ENCODE assay signal across 13 cellular contexts in genomic region chr3:149977391-149977790, GRCh38. TPM values are rescaled to one million over a fixed set of nuclear protein-coding genes. Genes with fewer than 3 reads are reported as not detected.
DNase-seq lines count a peak whose midpoint lies in the region; ATAC-seq and TF ChIP-seq lines count a peak whose summit lies in the region.
"Had no signal": no experiment of that assay in that cellular context is flagged by ENCODE, and none has a peak within 500 bp of the region (broad histone marks: within the 10 kb centered on the region; RNA-seq: fewer than 3 reads in every experiment).

No MANE protein-coding gene starts in this region.

- no peak for ATAC-seq in GM21360 (IDR thresholded peaks at IDR 0.05; ENCODE audit: unreplicated experiment)
- ATAC-seq: Panc1 had no signal

- H3K9me2 ChIP-seq in SK-N-SH: no peaks in the 10 kb centered on the region

- DNase-seq in SK-N-SH (no peak), cardiac fibroblast (ENCODE audit: low read depth in 2 of 2) (peak; percentile 15 to 78), fibroblast of the conjunctiva (ENCODE audit: low read depth) (peak; percentile 48), NCI-H146 (lab: John Stamatoyannopoulos, UW) (no peak), smooth muscle cell (lab: John Stamatoyannopoulos, UW; ENCODE audit: unreplicated experiment) (no peak)
- DNase-seq: CD4-positive, CD25-positive, alpha-beta regulatory T cell; KBM-7; NCI-H1092; NCI-H1694 treated with DMSO at 0.1 percent for 48 hours; Right ventricle myocardium superior had no signal

- H3F3A ChIP-seq in SK-N-SH (replicated peaks; ENCODE audit: insufficient read depth): peaks cover 26% of the 10 kb centered on the region
- H3F3A ChIP-seq in smooth muscle cell (ENCODE audit: low read depth): no peaks in the 10 kb centered on the region

- CTCF ChIA-PET in SK-N-SH (lab: Yijun Ruan, JAX): interaction anchor here (0.7 to 1.3 kb wide), 4 partner anchors 10 to 207 kb away, joined by 3 to 8 read pairs (median 3); no protein-coding TSS in a partner anchor

- H3K4me1 ChIP-seq in SK-N-SH (ENCODE audit: control insufficient read depth in 1 of 2, insufficient read depth in 2 of 2, low read depth in 1 of 2, low read length in 1 of 2): peaks cover 0 to 5% of the 10 kb centered on the region in 2 experiments; a peak in 2 of 4 replicates
- peaks cover 3 to 11% (median 4%) of the 10 kb centered on the region in 3 donors for H3K4me1 ChIP-seq in skeletal muscle tissue (ENCODE audit: control insufficient read depth in 3 of 3, insufficient read depth in 3 of 3, low read length in 3 of 3)
- peaks cover 6% of the 10 kb centered on the region for H3K4me1 ChIP-seq in smooth muscle cell (ENCODE audit: low read depth)

- H3K4me3 ChIP-seq in SK-N-SH (ENCODE audit: low read depth in 2 of 2, low read length in 1 of 2) (no peak overlapping the region), cardiac fibroblast (replicated peaks in 1 of 2; ENCODE audit: low read depth in 2 of 2, low read length in 2 of 2) (no peak overlapping the region), skeletal muscle tissue (ENCODE audit: low read length in 3 of 3) (no peak overlapping the region), smooth muscle cell (no peak overlapping the region)

- H3K4me2 ChIP-seq in SK-N-SH: peak overlapping the region; percentile 1; the same call in 1 of the 2 replicates
- no peak overlapping the region for H3K4me2 ChIP-seq in smooth muscle cell

- TF ChIP-seq RAD21 in SK-N-SH (IDR thresholded peaks at IDR 0.05; ENCODE audit: low read length): no peak

- peaks cover 5% of the 10 kb centered on the region; the same call in 1 of the 2 replicates for H3K9me3 ChIP-seq in SK-N-SH
- no peaks in the 10 kb centered on the region for H3K9me3 ChIP-seq in skeletal muscle tissue (ENCODE audit: control insufficient read depth in 3 of 3, low read length in 3 of 3)
- H3K9me3 ChIP-seq in smooth muscle cell (replicated peaks; ENCODE audit: low read depth): no peaks in the 10 kb centered on the region

- H3K27me3 ChIP-seq in SK-N-SH (ENCODE audit: insufficient read depth): no peaks in the 10 kb centered on the region
- H3K27me3 ChIP-seq in skeletal muscle tissue (ENCODE audit: control insufficient read depth in 3 of 3, insufficient read depth in 3 of 3, low read length in 3 of 3): no peaks in the 10 kb centered on the region
- H3K27me3 ChIP-seq in smooth muscle cell (ENCODE audit: low read depth): no peaks in the 10 kb centered on the region

- H2AFZ ChIP-seq in SK-N-SH (ENCODE audit: low read depth): no peak overlapping the region
- no peak overlapping the region for H2AFZ ChIP-seq in smooth muscle cell (ENCODE audit: low read depth)

- POLR2A ChIA-PET in SK-N-SH (lab: Yijun Ruan, JAX): no interaction called here

- H3K36me3 ChIP-seq in SK-N-SH (replicated peaks in 1 of 2; ENCODE audit: control insufficient read depth in 1 of 2, insufficient read depth in 2 of 2, low read length in 1 of 2) (peaks cover 2 to 11% of the 10 kb centered on the region in 2 experiments), skeletal muscle tissue (ENCODE audit: control insufficient read depth in 3 of 3, insufficient read depth in 3 of 3, low read length in 3 of 3) (no peaks in the 10 kb centered on the region), smooth muscle cell (ENCODE audit: low read depth) (no peaks in the 10 kb centered on the region)

- H4K20me1 ChIP-seq in SK-N-SH (ENCODE audit: insufficient read depth) (no peaks in the 10 kb centered on the region), smooth muscle cell (ENCODE audit: low read depth) (no peaks in the 10 kb centered on the region)

- peak overlapping the region in 1 of 2 experiments; percentile 67; a peak in 3 of 4 replicates for H3K27ac ChIP-seq in SK-N-SH (ENCODE audit: low read depth in 2 of 2, low read length in 1 of 2)
- peak overlapping the region; percentile 63 for H3K27ac ChIP-seq in skeletal muscle tissue (ENCODE audit: low read depth, low read length)
- H3K27ac ChIP-seq in smooth muscle cell (ENCODE audit: low read depth): no peak overlapping the region

- peaks cover 13% of the 10 kb centered on the region for H3K79me2 ChIP-seq in SK-N-SH (ENCODE audit: insufficient read depth)
- peaks cover 3% of the 10 kb centered on the region for H3K79me2 ChIP-seq in smooth muscle cell (ENCODE audit: low read depth)

- H3K9ac ChIP-seq in SK-N-SH: no peak overlapping the region
- H3K9ac ChIP-seq in skeletal muscle tissue (ENCODE audit: low read depth in 1 of 3, low read length in 3 of 3): peak overlapping the region in 1 of 3 donors; percentile 26
- H3K9ac ChIP-seq in smooth muscle cell (ENCODE audit: low read depth): no peak overlapping the region

- 13% methylated on average over 2 of the region's 2 CpGs for WGBS in SK-N-SH (ENCODE audit: low lambda C conversion rate)
- 77% methylated on average over 2 of the region's 2 CpGs for WGBS in smooth muscle cell (ENCODE audit: low lambda C conversion rate)

- TF ChIP-seq CTCF in SK-N-SH (IDR thresholded peaks at IDR 0.05): no peak
- TF ChIP-seq CTCF in cardiac fibroblast (IDR thresholded peaks at IDR 0.05; ENCODE audit: low read depth, low read length): no peak
- no peak for TF ChIP-seq CTCF in smooth muscle cell (IDR thresholded peaks at IDR 0.05; ENCODE audit: borderline replicate concordance, insufficient read depth, poor library complexity, severe bottlenecking)

- peak in 1 of 2 experiments; percentile 54; a peak in 1 of 4 replicates for TF ChIP-seq EP300 in SK-N-SH (IDR thresholded peaks at IDR 0.05; ENCODE audit: borderline replicate concordance in 1 of 2, low read depth in 1 of 2, low read length in 1 of 2)

TF ChIP-seq in SK-N-SH, 30 proteins besides CTCF, POLR2A, EP300 and RAD21 (continues in another document):
- no peak for TF ChIP-seq FOXM1 (IDR thresholded peaks at IDR 0.05; ENCODE audit: low read depth)
- TF ChIP-seq JUND (IDR thresholded peaks at IDR 0.05): peak; percentile 21
- TF ChIP-seq TAF1 (IDR thresholded peaks at IDR 0.05; ENCODE audit: borderline replicate concordance, low read depth, low read length): no peak
- no peak for TF ChIP-seq REST (IDR thresholded peaks at IDR 0.05; ENCODE audit: low read depth, low read length)
- no peak for TF ChIP-seq EZH2phosphoT487 (IDR thresholded peaks at IDR 0.05; ENCODE audit: borderline replicate concordance, low read depth)
- TF ChIP-seq TCF12 (IDR thresholded peaks at IDR 0.05): peak; percentile 70
- no peak for TF ChIP-seq USF1 (IDR thresholded peaks at IDR 0.05; ENCODE audit: borderline replicate concordance, low read depth)
- peak; percentile 63 for TF ChIP-seq NFIC (IDR thresholded peaks at IDR 0.05; ENCODE audit: borderline replicate concordance)
- TF ChIP-seq POLR2AphosphoS5 (IDR thresholded peaks at IDR 0.05; ENCODE audit: low read depth, low read length): no peak
- TF ChIP-seq FOXJ3 (CRISPR knock-in tag; IDR thresholded peaks at IDR 0.05): no peak
- no peak for TF ChIP-seq MXI1 (IDR thresholded peaks at IDR 0.05; ENCODE audit: low read depth, low read length)
- TF ChIP-seq ZBTB33 (IDR thresholded peaks at IDR 0.05; ENCODE audit: borderline replicate concordance, low read depth): no peak

RNA-seq across cellular contexts. Expression of gene PFN2, which starts 6.7 kb away (rescaled TPM):
- 594 and 851 TPM in 2 replicates for polyA plus RNA-seq in SK-N-SH (2012; rRNA removed)
- 877 and 880 TPM in 2 replicates for polyA plus RNA-seq in SK-N-SH (2012; cell fraction: cytosol; rRNA removed)
- 163 and 392 TPM in 2 replicates for polyA plus RNA-seq in SK-N-SH (2012; cell fraction: nucleus; rRNA removed)
- 142 TPM for total RNA-seq in skeletal muscle tissue
- total RNA-seq in smooth muscle cell: 255 and 265 TPM in 2 replicates
- polyA plus RNA-seq in smooth muscle cell: 209 and 239 TPM in 2 replicates

Comparison
In these comparisons a context has a peak if more than half of its experiments do, and no peak if none do; other contexts are left out.
1. DNase-seq: peak in cardiac fibroblast (2 of 2) and fibroblast of the conjunctiva (single experiment); none in SK-N-SH (single experiment), NCI-H146 (single experiment) and smooth muscle cell (single experiment).